16 cellular contexts compared by ENCODE assay signal in genomic region chr13:51112771-51113170, GRCh38. TPM values are rescaled to one million over a fixed set of nuclear protein-coding genes. Genes with fewer than 3 reads are reported as not detected.
DNase-seq lines count a peak whose midpoint lies in the region; ATAC-seq and TF ChIP-seq lines count a peak whose summit lies in the region.
"Had no signal": no experiment of that assay in that cellular context is flagged by ENCODE, and none has a peak within 500 bp of the region (broad histone marks: within the 10 kb centered on the region; RNA-seq: fewer than 3 reads in every experiment).

No MANE protein-coding gene starts in this region.

- H4K20me1 ChIP-seq in PC-3 (ENCODE audit: low read length) (no peaks in the 10 kb centered on the region), neural progenitor cell (ENCODE audit: low read depth) (no peaks in the 10 kb centered on the region)

- H3K27ac Mint-ChIP-seq in activated naive CD8-positive, alpha-beta T cell treated with anti-CD3 and anti-CD28 coated beads, Interleukin-2, amount 50 U/mL, for 24 hours, result no peak overlapping the region
- no peak overlapping the region for H3K27ac Mint-ChIP-seq in activated naive CD8-positive, alpha-beta T cell treated with anti-CD3 and anti-CD28 coated beads for 36 hours
- H3K27ac Mint-ChIP-seq in endodermal cell, result no peak overlapping the region
- H3K27ac Mint-ChIP-seq in neural progenitor cell, result peak overlapping the region; percentile 93
- H3K27ac Mint-ChIP-seq: CD4-positive, alpha-beta memory T cell had no signal

- intact Hi-C loops in PC-3 (cut with micrococcal nuclease), result no loop called here

- no peaks in the 10 kb centered on the region for H3K9me2 ChIP-seq in PC-3 (replicated peaks; ENCODE audit: low read length)

- H3K4me3 ChIP-seq in PC-3 (ENCODE audit: low read length) (no peak overlapping the region), endodermal cell (ENCODE audit: low read length) (no peak overlapping the region), neural progenitor cell (no peak overlapping the region)
- H3K4me3 ChIP-seq: A549 had no signal

- H3K36me3 ChIP-seq in PC-3 (ENCODE audit: low read depth, low read length) (no peaks in the 10 kb centered on the region), endodermal cell (ENCODE audit: control insufficient read depth, insufficient read depth, low read length) (peaks cover 20% of the 10 kb centered on the region), neural progenitor cell (no peaks in the 10 kb centered on the region)
- H3K36me3 ChIP-seq: BE2C had no signal

- CTCF ChIA-PET in PC-3 (lab: Charles Lee) (no interaction called here), RWPE1 (lab: Yijun Ruan, JAX) (interaction anchor here (0.5 to 1.7 kb wide), 4 partner anchors 12 to 1906 kb away, joined by 3 to 6 read pairs (median 4); no protein-coding TSS in a partner anchor)

- no peaks in the 10 kb centered on the region for H3F3A ChIP-seq in PC-3 (ENCODE audit: low read length, unreplicated experiment)
- no peaks in the 10 kb centered on the region for H3F3A ChIP-seq in neural progenitor cell (ENCODE audit: low read depth)

- POLR2A ChIA-PET in PC-3 (lab: Charles Lee; ENCODE audit: unreplicated experiment) (no interaction called here), RWPE1 (lab: Yijun Ruan, JAX; ENCODE audit: low non-redundant PET) (no interaction called here)

- WGBS in endodermal cell (ENCODE audit: insufficient coverage in 1 of 2, insufficient read length in 1 of 2), 2 experiments, result 83 to 93% methylated on average over 2 to 5 of the region's 5 CpGs

- no peaks in the 10 kb centered on the region for H3K79me2 ChIP-seq in PC-3 (ENCODE audit: low read length)
- no peaks in the 10 kb centered on the region for H3K79me2 ChIP-seq in neural progenitor cell (ENCODE audit: low read depth)

- peaks cover 5% of the 10 kb centered on the region; the same call in 1 of the 2 replicates for H3K27me3 ChIP-seq in PC-3 (ENCODE audit: low read length)
- H3K27me3 ChIP-seq in endodermal cell (ENCODE audit: control insufficient read depth, insufficient read depth, low read length, poor library complexity, severe bottlenecking), result no peaks in the 10 kb centered on the region
- no peaks in the 10 kb centered on the region for H3K27me3 ChIP-seq in neural progenitor cell
- H3K27me3 ChIP-seq: BE2C had no signal

- DNase-seq in activated naive CD8-positive, alpha-beta T cell treated with anti-CD3 and anti-CD28 coated beads, Interleukin-2, amount 50 U/mL, for 24 hours, result no peak
- no peak for DNase-seq in activated naive CD8-positive, alpha-beta T cell treated with anti-CD3 and anti-CD28 coated beads for 36 hours
- peak; percentile 48 for DNase-seq in PC-3
- peak; percentile 20 for DNase-seq in endodermal cell
- DNase-seq in neural progenitor cell (ENCODE audit: low spot score), result no peak
- DNase-seq in NOMO-1 (lab: John Stamatoyannopoulos, UW; ENCODE audit: unreplicated experiment in 2 of 2), result no peak
- DNase-seq in RWPE1 (ENCODE audit: low spot score), result no peak
- DNase-seq in medulla oblongata (ENCODE audit: extremely low spot score), result no peak
- DNase-seq: BE2C; CD4-positive, alpha-beta memory T cell; DMS79; GOT3; H9 had no signal

- H3K27ac ChIP-seq in PC-3 (ENCODE audit: low read length), result no peak overlapping the region
- no peak overlapping the region for H3K27ac ChIP-seq in endodermal cell (ENCODE audit: low read depth, low read length)
- no peak overlapping the region for H3K27ac ChIP-seq in neural progenitor cell
- no peak overlapping the region for H3K27ac ChIP-seq in RWPE1
- H3K27ac ChIP-seq: A549, C4-2B had no signal

- H3K4me2 ChIP-seq in PC-3 (ENCODE audit: low read length) (no peak overlapping the region), neural progenitor cell (no peak overlapping the region)
- H3K4me2 ChIP-seq: A549 had no signal

- BruUV-seq in PC-3 (replicated peaks; lab: Mats Ljungman, UMichigan), result no TSS peak

- H2AFZ ChIP-seq in PC-3 (ENCODE audit: low read length) (no peak overlapping the region), neural progenitor cell (replicated peaks) (no peak overlapping the region)

- H3K9me3 ChIP-seq in PC-3 (ENCODE audit: low read length) (no peaks in the 10 kb centered on the region), endodermal cell (ENCODE audit: control insufficient read depth, low read length) (peaks cover 10% of the 10 kb centered on the region), neural progenitor cell (ENCODE audit: low read depth) (no peaks in the 10 kb centered on the region)
- H3K9me3 ChIP-seq: A549, BE2C had no signal

- no peaks in the 10 kb centered on the region for H3K4me1 ChIP-seq in PC-3 (ENCODE audit: insufficient read depth, low read length)
- no peaks in the 10 kb centered on the region for H3K4me1 ChIP-seq in endodermal cell (ENCODE audit: control insufficient read depth, insufficient read depth, low read length)
- no peaks in the 10 kb centered on the region for H3K4me1 ChIP-seq in neural progenitor cell
- H3K4me1 ChIP-seq: A549, BE2C had no signal

- no peak overlapping the region for H3K4me3 Mint-ChIP-seq in activated naive CD8-positive, alpha-beta T cell treated with anti-CD3 and anti-CD28 coated beads, Interleukin-2, amount 50 U/mL, for 24 hours
- H3K4me3 Mint-ChIP-seq in activated naive CD8-positive, alpha-beta T cell treated with anti-CD3 and anti-CD28 coated beads for 36 hours, result no peak overlapping the region
- H3K4me3 Mint-ChIP-seq in endodermal cell, result no peak overlapping the region
- no peak overlapping the region for H3K4me3 Mint-ChIP-seq in neural progenitor cell
- H3K4me3 Mint-ChIP-seq: CD4-positive, alpha-beta memory T cell; H9 had no signal

- H3K9me3 Mint-ChIP-seq in activated naive CD8-positive, alpha-beta T cell treated with anti-CD3 and anti-CD28 coated beads, Interleukin-2, amount 50 U/mL, for 24 hours, result peaks cover 10% of the 10 kb centered on the region
- peaks cover under 1% of the 10 kb centered on the region for H3K9me3 Mint-ChIP-seq in activated naive CD8-positive, alpha-beta T cell treated with anti-CD3 and anti-CD28 coated beads for 36 hours
- peaks cover 12% of the 10 kb centered on the region for H3K9me3 Mint-ChIP-seq in endodermal cell
- peaks cover under 1% of the 10 kb centered on the region for H3K9me3 Mint-ChIP-seq in neural progenitor cell

- TF ChIP-seq CTCF in PC-3 (conservative IDR thresholded peaks at IDR 0.05; ENCODE audit: low read depth, low read length) (no peak), endodermal cell (conservative IDR thresholded peaks at IDR 0.05) (no peak), neural progenitor cell (IDR thresholded peaks at IDR 0.05) (no peak), RWPE1 (conservative IDR thresholded peaks at IDR 0.05; ENCODE audit: low read depth) (no peak)

- H3K9ac ChIP-seq in PC-3 (ENCODE audit: low read length) (no peak overlapping the region), endodermal cell (ENCODE audit: extremely low read depth, low read length, poor library complexity, severe bottlenecking) (no peak overlapping the region), neural progenitor cell (no peak overlapping the region)

- no peaks in the 10 kb centered on the region for H3K36me3 Mint-ChIP-seq in activated naive CD8-positive, alpha-beta T cell treated with anti-CD3 and anti-CD28 coated beads, Interleukin-2, amount 50 U/mL, for 24 hours (ENCODE audit: low read depth)
- H3K36me3 Mint-ChIP-seq in activated naive CD8-positive, alpha-beta T cell treated with anti-CD3 and anti-CD28 coated beads for 36 hours, result no peaks in the 10 kb centered on the region
- H3K36me3 Mint-ChIP-seq in endodermal cell (ENCODE audit: low read depth) (peaks cover 49% of the 10 kb centered on the region), neural progenitor cell (no peaks in the 10 kb centered on the region)
- H3K36me3 Mint-ChIP-seq: CD4-positive, alpha-beta memory T cell had no signal

- H3K4me1 Mint-ChIP-seq in activated naive CD8-positive, alpha-beta T cell treated with anti-CD3 and anti-CD28 coated beads, Interleukin-2, amount 50 U/mL, for 24 hours, result no peaks in the 10 kb centered on the region
- H3K4me1 Mint-ChIP-seq in activated naive CD8-positive, alpha-beta T cell treated with anti-CD3 and anti-CD28 coated beads for 36 hours, result no peaks in the 10 kb centered on the region
- H3K4me1 Mint-ChIP-seq in endodermal cell (peaks cover 6% of the 10 kb centered on the region), neural progenitor cell (no peaks in the 10 kb centered on the region)
- H3K4me1 Mint-ChIP-seq: CD4-positive, alpha-beta memory T cell had no signal

- ATAC-seq in activated naive CD8-positive, alpha-beta T cell treated with anti-CD3 and anti-CD28 coated beads, Interleukin-2, amount 50 U/mL, for 24 hours, result peak; percentile 36
- peak; percentile 38; the same call in 1 of the 2 replicates for ATAC-seq in PC-3
- ATAC-seq: A549 had no signal

- H3K27me3 Mint-ChIP-seq in activated naive CD8-positive, alpha-beta T cell treated with anti-CD3 and anti-CD28 coated beads, Interleukin-2, amount 50 U/mL, for 24 hours, result peaks cover 6% of the 10 kb centered on the region
- H3K27me3 Mint-ChIP-seq in activated naive CD8-positive, alpha-beta T cell treated with anti-CD3 and anti-CD28 coated beads for 36 hours, result peaks cover 5% of the 10 kb centered on the region
- H3K27me3 Mint-ChIP-seq in endodermal cell (ENCODE audit: insufficient read depth) (no peaks in the 10 kb centered on the region), neural progenitor cell (ENCODE audit: insufficient read depth, low read depth) (peaks cover 5% of the 10 kb centered on the region)

RNA-seq across cellular contexts. Expression of gene C13orf42, which starts 1.7 kb away (rescaled TPM):
- total RNA-seq in activated naive CD8-positive, alpha-beta T cell treated with anti-CD3 and anti-CD28 coated beads for 36 hours, result not detected
- total RNA-seq in PC-3 (2014; rRNA removed) (not detected in 2 replicates), endodermal cell (10 to 100 TPM; 19.0 to 27.7 TPM), neural progenitor cell (ENCODE audit: low replicate concordance) (0.65 and 0.96 TPM in 2 replicates)
- polyA plus RNA-seq in endodermal cell (2013, experiment 1 of 2), result 1.6 TPM
- polyA plus RNA-seq in endodermal cell (2013, experiment 2 of 2), result 2.4 TPM
- total RNA-seq: CD4-positive, alpha-beta memory T cell had no signal
- polyA plus RNA-seq: A549; AG04450; CD4-positive, alpha-beta memory T cell had no signal

Comparison
In these comparisons a context has a peak if more than half of its experiments do, and no peak if none do; other contexts are left out.
1. DNase-seq: peak in PC-3 (single experiment) and endodermal cell (single experiment); none in activated naive CD8-positive, alpha-beta T cell treated with anti-CD3 and anti-CD28 coated beads, Interleukin-2, amount 50 U/mL, for 24 hours (single experiment), activated naive CD8-positive, alpha-beta T cell treated with anti-CD3 and anti-CD28 coated beads for 36 hours (single experiment), neural progenitor cell (single experiment), NOMO-1 (0 of 2), RWPE1 (single experiment) and medulla oblongata (single experiment).
2. RNA of gene C13orf42, which starts 1.7 kb away (total RNA-seq): 19.0 to 27.7 TPM in endodermal cell; 0.65 to 0.96 TPM in neural progenitor cell, not detected in activated naive CD8-positive, alpha-beta T cell treated with anti-CD3 and anti-CD28 coated beads for 36 hours and not detected in PC-3; every median in the first group is over 10 times any median in the second.